Comparison of ENCODE assay signal across 17 cellular contexts in genomic region chr9:110109331-110110110, GRCh38.
DNase-seq lines count a peak whose midpoint lies in the region; ATAC-seq, FAIRE-seq and TF ChIP-seq lines count a peak whose summit lies in the region.
"Had no signal": no experiment of that assay in that cellular context is flagged by ENCODE, and none has a peak within 500 bp of the region (broad histone marks: within the 10 kb centered on the region; RNA-seq: fewer than 3 reads in every experiment).

No MANE protein-coding gene starts in this region.

- no peak overlapping the region for H3K4me2 ChIP-seq in Karpas-422 (ENCODE audit: low read depth, low read length, poor library complexity, severe bottlenecking)

- H3K4me1 ChIP-seq in RWPE2 (ENCODE audit: insufficient read depth, poor library complexity, severe bottlenecking) = peaks cover 18% of the 10 kb centered on the region
- H3K4me1 ChIP-seq in Karpas-422 (ENCODE audit: low read length) = peaks cover 22% of the 10 kb centered on the region
- peaks cover under 1 to 22% of the 10 kb centered on the region in 2 donors for H3K4me1 ChIP-seq in ascending aorta

- H3K9ac ChIP-seq in Karpas-422 (ENCODE audit: low read length) = no peak overlapping the region
- H3K9ac ChIP-seq: BLaER1 had no signal

- DNase-seq in RWPE2 (ENCODE audit: low spot score) (no peak), nephron progenitor cell (peak; percentile 12), frontal cortex (ENCODE audit: low spot score in 2 of 2) (no peak), Karpas-422 (no peak), ascending aorta (ENCODE audit: low spot score in 2 of 2) (no peak), NCI-H1092 (lab: John Stamatoyannopoulos, UW) (no peak)
- DNase-seq: activated CD4-positive, CD25-positive, alpha-beta regulatory T cell treated with anti-CD3 and anti-CD28 coated beads, Interleukin-2, amount 50 U/mL, for 72 hours; activated T-cell treated with anti-CD3 and anti-CD28 coated beads, Interleukin-2, amount 50 U/mL, for 72 hours; KBM-7; NCI-H1694; sigmoid colon had no signal

- no peaks in the 10 kb centered on the region for H3K79me2 ChIP-seq in Karpas-422 (ENCODE audit: low read length)

- H4K20me1 ChIP-seq in Karpas-422 (ENCODE audit: insufficient read depth, low read depth, low read length) = no peaks in the 10 kb centered on the region
- H4K20me1 ChIP-seq: BLaER1 had no signal

- intact Hi-C loops in ascending aorta (cut with DNase I) = no loop called here

- peak overlapping the region; percentile 8 for H3K4me3 Mint-ChIP-seq in nephron progenitor cell
- H3K4me3 Mint-ChIP-seq: activated T-cell treated with anti-CD3 and anti-CD28 coated beads, Interleukin-2, amount 50 U/mL, for 72 hours; nephron had no signal

- FAIRE-seq in frontal cortex (lab: Jason Lieb, UNC) = no peak
- FAIRE-seq: G401.6 had no signal

- H3K36me3 Mint-ChIP-seq in nephron progenitor cell (ENCODE audit: low read depth) = no peaks in the 10 kb centered on the region

- H3K27ac ChIP-seq in RWPE2 (ENCODE audit: poor library complexity, severe bottlenecking) = peak overlapping the region; percentile 23
- no peak overlapping the region for H3K27ac ChIP-seq in Karpas-422 (ENCODE audit: low read length)
- no peak overlapping the region for H3K27ac ChIP-seq in ascending aorta
- H3K27ac ChIP-seq: BLaER1, sigmoid colon, SK-N-MC had no signal

- ATAC-seq in GM18868 (IDR thresholded peaks at IDR 0.05; ENCODE audit: unreplicated experiment) (peak; percentile 28), HG02938 (IDR thresholded peaks at IDR 0.05; ENCODE audit: unreplicated experiment) (peak; percentile 24), RWPE2 (ENCODE audit: low read depth) (no peak)
- ATAC-seq: activated T-cell treated with anti-CD3 and anti-CD28 coated beads, Interleukin-2, amount 50 U/mL, for 72 hours had no signal

- TF ChIP-seq CTCF in RWPE2 (IDR thresholded peaks at IDR 0.05; ENCODE audit: poor library complexity, severe bottlenecking) = no peak
- no peak for TF ChIP-seq CTCF in nephron progenitor cell (IDR thresholded peaks at IDR 0.05)
- no peak for TF ChIP-seq CTCF in ascending aorta (IDR thresholded peaks at IDR 0.05)

- H3K27me3 Mint-ChIP-seq in nephron progenitor cell (ENCODE audit: low read depth, poor library complexity) = peaks cover 5% of the 10 kb centered on the region

- H3K4me1 Mint-ChIP-seq in nephron progenitor cell = peaks cover 57% of the 10 kb centered on the region

- peak overlapping the region; percentile 92 for H3K27ac Mint-ChIP-seq in nephron progenitor cell
- H3K27ac Mint-ChIP-seq: activated T-cell treated with anti-CD3 and anti-CD28 coated beads, Interleukin-2, amount 50 U/mL, for 72 hours had no signal

- H3K36me3 ChIP-seq in RWPE2 (ENCODE audit: low read depth) = peaks cover 23% of the 10 kb centered on the region
- H3K36me3 ChIP-seq in Karpas-422 (ENCODE audit: insufficient read depth, low read length) = no peaks in the 10 kb centered on the region
- no peaks in the 10 kb centered on the region for H3K36me3 ChIP-seq in ascending aorta
- H3K36me3 ChIP-seq: BLaER1, sigmoid colon had no signal

- H2AFZ ChIP-seq in Karpas-422 (ENCODE audit: low read length) = no peak overlapping the region

- H3K4me3 ChIP-seq in RWPE2 (ENCODE audit: severe bottlenecking) = no peak overlapping the region
- no peak overlapping the region for H3K4me3 ChIP-seq in Karpas-422 (ENCODE audit: low read length)
- no peak overlapping the region for H3K4me3 ChIP-seq in ascending aorta
- H3K4me3 ChIP-seq: BLaER1, sigmoid colon, SK-N-MC had no signal

- H3K27me3 ChIP-seq in RWPE2 (ENCODE audit: insufficient read depth, poor library complexity, severe bottlenecking) (no peaks in the 10 kb centered on the region), Karpas-422 (ENCODE audit: low read length) (no peaks in the 10 kb centered on the region), ascending aorta (no peaks in the 10 kb centered on the region)
- H3K27me3 ChIP-seq: BLaER1, sigmoid colon had no signal

- H3K9me3 ChIP-seq in RWPE2 (ENCODE audit: severe bottlenecking) (no peaks in the 10 kb centered on the region), Karpas-422 (ENCODE audit: low read length) (no peaks in the 10 kb centered on the region), ascending aorta (no peaks in the 10 kb centered on the region)
- H3K9me3 ChIP-seq: BLaER1, sigmoid colon had no signal

- no peaks in the 10 kb centered on the region for H3K9me3 Mint-ChIP-seq in nephron progenitor cell
- H3K9me3 Mint-ChIP-seq: activated T-cell treated with anti-CD3 and anti-CD28 coated beads, Interleukin-2, amount 50 U/mL, for 72 hours; nephron had no signal

- H3K9me2 ChIP-seq in Karpas-422 (replicated peaks; ENCODE audit: insufficient read depth, low read length) = no peaks in the 10 kb centered on the region
